ENCODE assay signal across 12 cellular contexts in the genomic region with DNA sequence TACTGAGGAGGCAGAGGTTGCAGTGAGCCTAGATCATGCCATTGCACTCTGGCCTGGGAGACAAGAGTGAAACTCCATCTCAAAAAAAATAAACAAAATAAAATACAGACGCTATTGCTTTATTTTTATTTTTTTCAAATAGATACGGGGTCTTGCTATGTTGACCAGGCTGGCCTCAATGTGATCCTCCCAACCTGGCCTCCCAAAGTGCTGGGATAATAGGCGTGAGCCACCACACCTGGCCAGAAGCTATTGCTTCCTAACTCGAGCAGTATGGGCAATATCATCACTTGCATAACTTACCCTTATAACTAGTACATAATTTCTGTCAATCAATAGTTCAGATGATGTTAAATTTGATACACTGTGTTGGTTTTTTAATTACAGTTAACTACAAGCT. TPM values are rescaled to one million over a fixed set of nuclear protein-coding genes. Genes with fewer than 3 reads are reported as not detected.
DNase-seq lines count a peak whose midpoint lies in the region; TF ChIP-seq lines count a peak whose summit lies in the region.
"Had no signal": no experiment of that assay in that cellular context is flagged by ENCODE, and none has a peak within 500 bp of the region (broad histone marks: within the 10 kb centered on the region; RNA-seq: fewer than 3 reads in every experiment).

No MANE protein-coding gene starts in this region.

- peaks cover 44% of the 10 kb centered on the region for H3K4me1 Mint-ChIP-seq in activated naive CD4-positive, alpha-beta T cell treated with anti-CD3 and anti-CD28 coated beads, Interleukin-2, amount 50 U/mL, for 24 hours
- H3K4me1 Mint-ChIP-seq in activated naive CD4-positive, alpha-beta T cell treated with anti-CD3 and anti-CD28 coated beads for 36 hours (ENCODE audit: low read depth): peaks cover 45% of the 10 kb centered on the region
- peaks cover 43% of the 10 kb centered on the region for H3K4me1 Mint-ChIP-seq in activated naive CD8-positive, alpha-beta T cell (ENCODE audit: low read depth)

- H3K27ac ChIP-seq in hepatocyte (no peak overlapping the region), tibial artery (peak overlapping the region; percentile 1 to 96)
- H3K27ac ChIP-seq: SJCRH30 had no signal

- H3K9me3 Mint-ChIP-seq in activated naive CD4-positive, alpha-beta T cell treated with anti-CD3 and anti-CD28 coated beads, Interleukin-2, amount 50 U/mL, for 24 hours: no peaks in the 10 kb centered on the region
- no peaks in the 10 kb centered on the region for H3K9me3 Mint-ChIP-seq in activated naive CD4-positive, alpha-beta T cell treated with anti-CD3 and anti-CD28 coated beads for 36 hours
- H3K9me3 Mint-ChIP-seq in activated naive CD8-positive, alpha-beta T cell (ENCODE audit: low read depth): no peaks in the 10 kb centered on the region

- H3K9me3 ChIP-seq in hepatocyte (ENCODE audit: low read depth) (no peaks in the 10 kb centered on the region), tibial artery (no peaks in the 10 kb centered on the region)
- H3K9me3 ChIP-seq: BE2C, SJCRH30 had no signal

- 81% methylated on average over 4 of the region's 4 CpGs for WGBS in hepatocyte (ENCODE audit: low lambda C conversion rate, missing lambda C conversion rate)

- intact Hi-C loops in activated naive CD4-positive, alpha-beta T cell treated with anti-CD3 and anti-CD28 coated beads for 36 hours (cut with micrococcal nuclease): loop anchor here (10.0 kb wide), 2 partner anchors 809 to 889 kb away; no protein-coding TSS in a partner anchor
- intact Hi-C loops in tibial artery (cut with DNase I; ENCODE audit: low total_unique reads): no loop called here

- H3K4me3 ChIP-seq in hepatocyte (peak overlapping the region; percentile 77), tibial artery (peak overlapping the region; percentile 1 to 85)

- H3K36me3 Mint-ChIP-seq in activated naive CD4-positive, alpha-beta T cell treated with anti-CD3 and anti-CD28 coated beads, Interleukin-2, amount 50 U/mL, for 24 hours: peaks cover 11% of the 10 kb centered on the region
- peaks cover 16% of the 10 kb centered on the region for H3K36me3 Mint-ChIP-seq in activated naive CD4-positive, alpha-beta T cell treated with anti-CD3 and anti-CD28 coated beads for 36 hours (ENCODE audit: low read depth)
- H3K36me3 Mint-ChIP-seq in activated naive CD8-positive, alpha-beta T cell: peaks cover 6% of the 10 kb centered on the region

- no peak for TF ChIP-seq CTCF in hepatocyte (IDR thresholded peaks at IDR 0.05; ENCODE audit: poor library complexity)
- TF ChIP-seq CTCF in tibial artery (IDR thresholded peaks at IDR 0.05): no peak

- peak overlapping the region; percentile 93 for H3K4me3 Mint-ChIP-seq in activated naive CD4-positive, alpha-beta T cell treated with anti-CD3 and anti-CD28 coated beads, Interleukin-2, amount 50 U/mL, for 24 hours
- H3K4me3 Mint-ChIP-seq in activated naive CD4-positive, alpha-beta T cell treated with anti-CD3 and anti-CD28 coated beads for 36 hours: no peak overlapping the region
- H3K4me3 Mint-ChIP-seq in activated naive CD8-positive, alpha-beta T cell: peak overlapping the region; percentile 99

- no peaks in the 10 kb centered on the region for H3K27me3 Mint-ChIP-seq in activated naive CD4-positive, alpha-beta T cell treated with anti-CD3 and anti-CD28 coated beads, Interleukin-2, amount 50 U/mL, for 24 hours
- no peaks in the 10 kb centered on the region for H3K27me3 Mint-ChIP-seq in activated naive CD4-positive, alpha-beta T cell treated with anti-CD3 and anti-CD28 coated beads for 36 hours (ENCODE audit: low read depth)
- H3K27me3 Mint-ChIP-seq in activated naive CD8-positive, alpha-beta T cell: no peaks in the 10 kb centered on the region

- DNase-seq in activated naive CD4-positive, alpha-beta T cell treated with anti-CD3 and anti-CD28 coated beads for 36 hours: no peak
- DNase-seq in hepatocyte (ENCODE audit: low spot score): no peak
- no peak for DNase-seq in tibial artery
- no peak for DNase-seq in NCI-H1105 treated with DMSO at 0.1 percent for 48 hours (lab: John Stamatoyannopoulos, UW)
- no peak for DNase-seq in germinal center (ENCODE audit: low spot score)
- DNase-seq in stimulated activated CD4-positive, alpha-beta T cell treated with anti-CD3 and anti-CD28 coated beads, Interleukin-2, amount 100 ng/mL, for 48 hours: no peak
- DNase-seq: BE2C, dermis blood vessel endothelial cell, NCI-H2171 treated with DMSO at 0.1 percent for 48 hours, SJCRH30 had no signal

- H3K36me3 ChIP-seq in hepatocyte (replicated peaks; ENCODE audit: insufficient read depth, low read depth) (no peaks in the 10 kb centered on the region), tibial artery (no peaks in the 10 kb centered on the region)
- H3K36me3 ChIP-seq: BE2C had no signal

- H3K79me2 ChIP-seq in hepatocyte: peaks cover 83% of the 10 kb centered on the region

- H3K27me3 ChIP-seq in hepatocyte (no peaks in the 10 kb centered on the region), tibial artery (no peaks in the 10 kb centered on the region)
- H3K27me3 ChIP-seq: BE2C, SJCRH30 had no signal

- CTCF ChIA-PET in activated naive CD4-positive, alpha-beta T cell treated with anti-CD3 and anti-CD28 coated beads for 36 hours (lab: Charles Lee): interaction anchor here (1.4 kb wide), 1 partner anchor 197 kb away, joined by 4 read pairs; no protein-coding TSS in a partner anchor

- H3K9me2 ChIP-seq in hepatocyte (replicated peaks; ENCODE audit: insufficient read depth): no peaks in the 10 kb centered on the region

- H3K4me2 ChIP-seq in hepatocyte: peak overlapping the region; percentile 84

- H2AFZ ChIP-seq in hepatocyte: no peak overlapping the region

- H3K27ac Mint-ChIP-seq in activated naive CD4-positive, alpha-beta T cell treated with anti-CD3 and anti-CD28 coated beads, Interleukin-2, amount 50 U/mL, for 24 hours: peak overlapping the region; percentile 75
- no peak overlapping the region for H3K27ac Mint-ChIP-seq in activated naive CD4-positive, alpha-beta T cell treated with anti-CD3 and anti-CD28 coated beads for 36 hours
- peak overlapping the region; percentile 37 for H3K27ac Mint-ChIP-seq in activated naive CD8-positive, alpha-beta T cell

- H4K20me1 ChIP-seq in hepatocyte (ENCODE audit: insufficient read depth, poor library complexity, severe bottlenecking): peaks cover 72% of the 10 kb centered on the region

- H3K4me1 ChIP-seq in hepatocyte (ENCODE audit: insufficient read depth) (peaks cover 25% of the 10 kb centered on the region), tibial artery (peaks cover 0 to 64% (median 36%) of the 10 kb centered on the region in 4 donors)
- H3K4me1 ChIP-seq: BE2C, SJCRH30 had no signal

RNA-seq across cellular contexts. Expression of gene ARF4, which starts 3.0 kb away (rescaled TPM):
- 10 to 100 TPM; 49.0 to 50.8 TPM for total RNA-seq in activated naive CD4-positive, alpha-beta T cell treated with anti-CD3 and anti-CD28 coated beads for 36 hours
- total RNA-seq in hepatocyte: 363 and 386 TPM in 2 replicates
- 449 and 466 TPM in 2 replicates for polyA plus RNA-seq in hepatocyte

RNA-seq across cellular contexts. Expression of gene PDE12, which starts 38.1 kb away (rescaled TPM):
- 10 to 100 TPM; 15.3 to 15.6 TPM for total RNA-seq in activated naive CD4-positive, alpha-beta T cell treated with anti-CD3 and anti-CD28 coated beads for 36 hours
- total RNA-seq in hepatocyte: 15.9 and 17.2 TPM in 2 replicates
- polyA plus RNA-seq in hepatocyte: 8.4 and 12.7 TPM in 2 replicates

RNA-seq across cellular contexts. Expression of gene DNAH12, which starts 50.0 kb away (rescaled TPM):
- under 1 TPM in 1 of 2 experiments, not detected in 1; 0.05 TPM for total RNA-seq in activated naive CD4-positive, alpha-beta T cell treated with anti-CD3 and anti-CD28 coated beads for 36 hours
- 1.1 and 1.5 TPM in 2 replicates for total RNA-seq in hepatocyte
- polyA plus RNA-seq in hepatocyte: 0.06 and 0.60 TPM in 2 replicates
